ENCODE assay signal across 1 cellular context in genomic region chr5:96880402-96881164, GRCh38.
TF ChIP-seq lines count a peak whose summit lies in the region.

No MANE protein-coding gene starts in this region.

TF ChIP-seq in WTC11, 78 proteins besides CTCF, POLR2A, EP300 and RAD21 (continued from another document):
- TF ChIP-seq, protein P1, sequence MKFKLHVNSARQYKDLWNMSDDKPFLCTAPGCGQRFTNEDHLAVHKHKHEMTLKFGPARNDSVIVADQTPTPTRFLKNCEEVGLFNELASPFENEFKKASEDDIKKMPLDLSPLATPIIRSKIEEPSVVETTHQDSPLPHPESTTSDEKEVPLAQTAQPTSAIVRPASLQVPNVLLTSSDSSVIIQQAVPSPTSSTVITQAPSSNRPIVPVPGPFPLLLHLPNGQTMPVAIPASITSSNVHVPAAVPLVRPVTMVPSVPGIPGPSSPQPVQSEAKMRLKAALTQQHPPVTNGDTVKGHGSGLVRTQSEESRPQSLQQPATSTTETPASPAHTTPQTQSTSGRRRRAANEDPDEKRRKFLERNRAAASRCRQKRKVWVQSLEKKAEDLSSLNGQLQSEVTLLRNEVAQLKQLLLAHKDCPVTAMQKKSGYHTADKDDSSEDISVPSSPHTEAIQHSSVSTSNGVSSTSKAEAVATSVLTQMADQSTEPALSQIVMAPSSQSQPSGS (CRISPR knock-in tag; IDR thresholded peaks at IDR 0.05; ENCODE audit: borderline replicate concordance, low read depth), result no peak
- TF ChIP-seq ESRRA (CRISPR knock-in tag; IDR thresholded peaks at IDR 0.05; ENCODE audit: borderline replicate concordance), result no peak
- TF ChIP-seq ZNF281 (CRISPR knock-in tag; IDR thresholded peaks at IDR 0.05), result no peak
- TF ChIP-seq ZNF138 (CRISPR knock-in tag; conservative IDR thresholded peaks at IDR 0.05), result no peak
- no peak for TF ChIP-seq GTF2I (CRISPR knock-in tag; conservative IDR thresholded peaks at IDR 0.05)
- no peak for TF ChIP-seq FOXP1 (CRISPR knock-in tag; IDR thresholded peaks at IDR 0.05; ENCODE audit: borderline replicate concordance)
- no peak for TF ChIP-seq GRHL2 (CRISPR knock-in tag; IDR thresholded peaks at IDR 0.05; ENCODE audit: insufficient replicate concordance, severe bottlenecking)
